ENCODE assay signal across 19 cellular contexts in the genomic region with DNA sequence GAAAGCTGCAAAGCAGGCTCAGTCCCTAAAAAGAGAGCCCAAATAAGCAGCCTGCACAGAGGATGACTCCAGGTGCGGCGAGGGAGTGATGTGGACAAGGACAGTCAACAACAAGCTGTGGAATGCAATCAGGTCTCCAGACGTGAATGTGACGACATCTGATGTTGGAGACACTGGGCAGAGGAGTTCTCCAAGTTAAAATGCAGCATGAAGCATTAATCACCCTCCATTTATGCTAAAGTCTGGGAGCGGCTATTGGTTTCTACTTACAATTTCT.
A peak's percentile ranks its signal among the peaks of the same experiment; 100 is the strongest.
DNase-seq lines count a peak whose midpoint lies in the region; ATAC-seq, FAIRE-seq and TF ChIP-seq lines count a peak whose summit lies in the region.
"Had no signal": no experiment of that assay in that cellular context is flagged by ENCODE, and none has a peak within 500 bp of the region (broad histone marks: within the 10 kb centered on the region; RNA-seq: fewer than 3 reads in every experiment).

No MANE protein-coding gene starts in this region.

- ATAC-seq in WTC11 = no peak
- ATAC-seq in GM21737 (IDR thresholded peaks at IDR 0.05; ENCODE audit: unreplicated experiment) = no peak

- no peaks in the 10 kb centered on the region for H3K36me3 ChIP-seq in iPS-15b (ENCODE audit: control insufficient read depth, insufficient read depth, low read length)
- H3K36me3 ChIP-seq: BLaER1 treated with 17β-estradiol and CSF1 and Interleukin-3, amounts not matched to agents 10 nM and 100 nM; pancreas; right lobe of liver had no signal

- peaks cover 6% of the 10 kb centered on the region for H3K4me1 ChIP-seq in iPS-15b (ENCODE audit: control insufficient read depth, insufficient read depth, low read length)
- H3K4me1 ChIP-seq: BLaER1 treated with 17β-estradiol and CSF1 and Interleukin-3, amounts not matched to agents 10 nM and 100 nM; Caco-2; pancreas had no signal

- POLR2A ChIA-PET in WTC11 (lab: Charles Lee) = no interaction called here

- H3K9me3 Mint-ChIP-seq in WTC11 = no peaks in the 10 kb centered on the region
- H3K9me3 Mint-ChIP-seq in osteocyte (ENCODE audit: unreplicated experiment) = no peaks in the 10 kb centered on the region

- peak overlapping the region; percentile 79 for H3K4me3 Mint-ChIP-seq in WTC11
- peak overlapping the region; percentile 22 for H3K4me3 Mint-ChIP-seq in osteocyte (ENCODE audit: unreplicated experiment)

- no peak overlapping the region for H3K9ac ChIP-seq in iPS-15b (ENCODE audit: low read depth, low read length)
- H3K9ac ChIP-seq: BLaER1 treated with 17β-estradiol and CSF1 and Interleukin-3, amounts not matched to agents 10 nM and 100 nM had no signal

- H3K27me3 Mint-ChIP-seq in WTC11 (ENCODE audit: low read depth) = peaks cover 79% of the 10 kb centered on the region
- peaks cover 71% of the 10 kb centered on the region for H3K27me3 Mint-ChIP-seq in osteocyte (ENCODE audit: unreplicated experiment)

- H3K27ac Mint-ChIP-seq in WTC11 (no peak overlapping the region), osteocyte (ENCODE audit: unreplicated experiment) (no peak overlapping the region)

- DNase-seq in H54 (ENCODE audit: insufficient read length, low spot score) (no peak), WTC11 (ENCODE audit: low spot score) (no peak), osteocyte (ENCODE audit: extremely low spot score, unreplicated experiment) (no peak), NCI-H2196 treated with DMSO at 0.1 percent for 48 hours (lab: John Stamatoyannopoulos, UW; ENCODE audit: unreplicated experiment) (no peak), anterior cingulate cortex (lab: John Stamatoyannopoulos, UW) (no peak), posterior vena cava (ENCODE audit: low spot score) (no peak)
- DNase-seq: activated CD4-positive, alpha-beta T cell treated with anti-CD3 and anti-CD28 coated beads, Interleukin-2, amount 50 U/mL, for 48 hours; activated naive CD4-positive, alpha-beta T cell; Caco-2; foreskin fibroblast; hippocampal formation; pancreas; right lobe of liver; RPMI8226; T-helper 2 cell had no signal

- TF ChIP-seq CTCF in WTC11 (IDR thresholded peaks at IDR 0.05) = no peak
- no peak for TF ChIP-seq CTCF in osteocyte (IDR thresholded peaks at IDR 0.05)

- H3K4me3 ChIP-seq in iPS-15b (ENCODE audit: low read depth, low read length) = peak overlapping the region; percentile 70
- H3K4me3 ChIP-seq: BLaER1 treated with 17β-estradiol and CSF1 and Interleukin-3, amounts not matched to agents 10 nM and 100 nM had no signal

- intact Hi-C loops in posterior vena cava (cut with DNase I) = no loop called here

- no peak for TF ChIP-seq POLR2A in H54 (IDR thresholded peaks at IDR 0.05; ENCODE audit: low read depth, low read length)

- H3K9me3 ChIP-seq in iPS-15b (ENCODE audit: control insufficient read depth, insufficient read depth, low read length) = no peaks in the 10 kb centered on the region
- H3K9me3 ChIP-seq: Caco-2, pancreas, right lobe of liver had no signal

- peaks cover 79% of the 10 kb centered on the region for H3K27me3 ChIP-seq in iPS-15b (ENCODE audit: control insufficient read depth, insufficient read depth, low read length)
- H3K27me3 ChIP-seq: BLaER1 treated with 17β-estradiol and CSF1 and Interleukin-3, amounts not matched to agents 10 nM and 100 nM; pancreas; right lobe of liver had no signal

- H3K4me1 Mint-ChIP-seq in WTC11 = peaks cover 69% of the 10 kb centered on the region
- H3K4me1 Mint-ChIP-seq in osteocyte (ENCODE audit: unreplicated experiment) = peaks cover 8% of the 10 kb centered on the region

- H3K36me3 Mint-ChIP-seq in WTC11 (no peaks in the 10 kb centered on the region; the same call in 1 of the 2 replicates), osteocyte (ENCODE audit: unreplicated experiment) (no peaks in the 10 kb centered on the region)

- CTCF ChIA-PET in WTC11 (lab: Charles Lee) = interaction anchor here (1.4 to 3.9 kb wide), 3 partner anchors 12 to 277 kb away, joined by 3 to 22 read pairs (median 16); no protein-coding TSS in a partner anchor

- FAIRE-seq in H54 (lab: Jason Lieb, UNC) = peak; percentile 30
- FAIRE-seq: pancreas, urothelium cell line had no signal

TF ChIP-seq in WTC11, 78 proteins besides CTCF, POLR2A, EP300 and RAD21 (continues in another document):
- TF ChIP-seq SP1 (CRISPR knock-in tag; conservative IDR thresholded peaks at IDR 0.05) (no peak), HMGA2 (CRISPR knock-in tag; IDR thresholded peaks at IDR 0.05) (no peak), ATF1 (CRISPR knock-in tag; IDR thresholded peaks at IDR 0.05) (no peak), EMX1 (CRISPR knock-in tag; IDR thresholded peaks at IDR 0.05) (no peak), KAT7 (CRISPR knock-in tag; IDR thresholded peaks at IDR 0.05; ENCODE audit: borderline replicate concordance) (no peak), MYBL2 (CRISPR knock-in tag; IDR thresholded peaks at IDR 0.05) (no peak), NR2C2 (CRISPR knock-in tag; IDR thresholded peaks at IDR 0.05) (no peak), IRF2 (CRISPR knock-in tag; IDR thresholded peaks at IDR 0.05; ENCODE audit: borderline replicate concordance, low read depth) (no peak), CREB1 (CRISPR knock-in tag; IDR thresholded peaks at IDR 0.05) (no peak)
- TF ChIP-seq, protein P1, sequence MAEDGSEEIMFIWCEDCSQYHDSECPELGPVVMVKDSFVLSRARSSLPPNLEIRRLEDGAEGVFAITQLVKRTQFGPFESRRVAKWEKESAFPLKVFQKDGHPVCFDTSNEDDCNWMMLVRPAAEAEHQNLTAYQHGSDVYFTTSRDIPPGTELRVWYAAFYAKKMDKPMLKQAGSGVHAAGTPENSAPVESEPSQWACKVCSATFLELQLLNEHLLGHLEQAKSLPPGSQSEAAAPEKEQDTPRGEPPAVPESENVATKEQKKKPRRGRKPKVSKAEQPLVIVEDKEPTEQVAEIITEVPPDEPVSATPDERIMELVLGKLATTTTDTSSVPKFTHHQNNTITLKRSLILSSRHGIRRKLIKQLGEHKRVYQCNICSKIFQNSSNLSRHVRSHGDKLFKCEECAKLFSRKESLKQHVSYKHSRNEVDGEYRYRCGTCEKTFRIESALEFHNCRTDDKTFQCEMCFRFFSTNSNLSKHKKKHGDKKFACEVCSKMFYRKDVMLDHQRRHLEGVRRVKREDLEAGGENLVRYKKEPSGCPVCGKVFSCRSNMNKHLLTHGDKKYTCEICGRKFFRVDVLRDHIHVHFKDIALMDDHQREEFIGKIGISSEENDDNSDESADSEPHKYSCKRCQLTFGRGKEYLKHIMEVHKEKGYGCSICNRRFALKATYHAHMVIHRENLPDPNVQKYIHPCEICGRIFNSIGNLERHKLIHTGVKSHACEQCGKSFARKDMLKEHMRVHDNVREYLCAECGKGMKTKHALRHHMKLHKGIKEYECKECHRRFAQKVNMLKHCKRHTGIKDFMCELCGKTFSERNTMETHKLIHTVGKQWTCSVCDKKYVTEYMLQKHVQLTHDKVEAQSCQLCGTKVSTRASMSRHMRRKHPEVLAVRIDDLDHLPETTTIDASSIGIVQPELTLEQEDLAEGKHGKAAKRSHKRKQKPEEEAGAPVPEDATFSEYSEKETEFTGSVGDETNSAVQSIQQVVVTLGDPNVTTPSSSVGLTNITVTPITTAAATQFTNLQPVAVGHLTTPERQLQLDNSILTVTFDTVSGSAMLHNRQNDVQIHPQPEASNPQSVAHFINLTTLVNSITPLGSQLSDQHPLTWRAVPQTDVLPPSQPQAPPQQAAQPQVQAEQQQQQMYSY (CRISPR knock-in tag; IDR thresholded peaks at IDR 0.05) = no peak
- TF ChIP-seq, protein P2, sequence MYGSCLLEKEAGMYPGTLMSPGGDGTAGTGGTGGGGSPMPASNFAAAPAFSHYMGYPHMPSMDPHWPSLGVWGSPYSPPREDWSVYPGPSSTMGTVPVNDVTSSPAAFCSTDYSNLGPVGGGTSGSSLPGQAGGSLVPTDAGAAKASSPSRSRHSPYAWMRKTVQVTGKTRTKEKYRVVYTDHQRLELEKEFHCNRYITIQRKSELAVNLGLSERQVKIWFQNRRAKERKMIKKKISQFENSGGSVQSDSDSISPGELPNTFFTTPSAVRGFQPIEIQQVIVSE (CRISPR knock-in tag; IDR thresholded peaks at IDR 0.05; ENCODE audit: borderline replicate concordance) = no peak
- TF ChIP-seq, protein P3, sequence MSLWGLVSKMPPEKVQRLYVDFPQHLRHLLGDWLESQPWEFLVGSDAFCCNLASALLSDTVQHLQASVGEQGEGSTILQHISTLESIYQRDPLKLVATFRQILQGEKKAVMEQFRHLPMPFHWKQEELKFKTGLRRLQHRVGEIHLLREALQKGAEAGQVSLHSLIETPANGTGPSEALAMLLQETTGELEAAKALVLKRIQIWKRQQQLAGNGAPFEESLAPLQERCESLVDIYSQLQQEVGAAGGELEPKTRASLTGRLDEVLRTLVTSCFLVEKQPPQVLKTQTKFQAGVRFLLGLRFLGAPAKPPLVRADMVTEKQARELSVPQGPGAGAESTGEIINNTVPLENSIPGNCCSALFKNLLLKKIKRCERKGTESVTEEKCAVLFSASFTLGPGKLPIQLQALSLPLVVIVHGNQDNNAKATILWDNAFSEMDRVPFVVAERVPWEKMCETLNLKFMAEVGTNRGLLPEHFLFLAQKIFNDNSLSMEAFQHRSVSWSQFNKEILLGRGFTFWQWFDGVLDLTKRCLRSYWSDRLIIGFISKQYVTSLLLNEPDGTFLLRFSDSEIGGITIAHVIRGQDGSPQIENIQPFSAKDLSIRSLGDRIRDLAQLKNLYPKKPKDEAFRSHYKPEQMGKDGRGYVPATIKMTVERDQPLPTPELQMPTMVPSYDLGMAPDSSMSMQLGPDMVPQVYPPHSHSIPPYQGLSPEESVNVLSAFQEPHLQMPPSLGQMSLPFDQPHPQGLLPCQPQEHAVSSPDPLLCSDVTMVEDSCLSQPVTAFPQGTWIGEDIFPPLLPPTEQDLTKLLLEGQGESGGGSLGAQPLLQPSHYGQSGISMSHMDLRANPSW (CRISPR knock-in tag; conservative IDR thresholded peaks at IDR 0.05; ENCODE audit: low read depth) = no peak
- TF ChIP-seq, protein P4, sequence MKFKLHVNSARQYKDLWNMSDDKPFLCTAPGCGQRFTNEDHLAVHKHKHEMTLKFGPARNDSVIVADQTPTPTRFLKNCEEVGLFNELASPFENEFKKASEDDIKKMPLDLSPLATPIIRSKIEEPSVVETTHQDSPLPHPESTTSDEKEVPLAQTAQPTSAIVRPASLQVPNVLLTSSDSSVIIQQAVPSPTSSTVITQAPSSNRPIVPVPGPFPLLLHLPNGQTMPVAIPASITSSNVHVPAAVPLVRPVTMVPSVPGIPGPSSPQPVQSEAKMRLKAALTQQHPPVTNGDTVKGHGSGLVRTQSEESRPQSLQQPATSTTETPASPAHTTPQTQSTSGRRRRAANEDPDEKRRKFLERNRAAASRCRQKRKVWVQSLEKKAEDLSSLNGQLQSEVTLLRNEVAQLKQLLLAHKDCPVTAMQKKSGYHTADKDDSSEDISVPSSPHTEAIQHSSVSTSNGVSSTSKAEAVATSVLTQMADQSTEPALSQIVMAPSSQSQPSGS (CRISPR knock-in tag; IDR thresholded peaks at IDR 0.05; ENCODE audit: borderline replicate concordance, low read depth) = no peak
